Comparison of ENCODE assay signal across 9 cellular contexts in the genomic region with DNA sequence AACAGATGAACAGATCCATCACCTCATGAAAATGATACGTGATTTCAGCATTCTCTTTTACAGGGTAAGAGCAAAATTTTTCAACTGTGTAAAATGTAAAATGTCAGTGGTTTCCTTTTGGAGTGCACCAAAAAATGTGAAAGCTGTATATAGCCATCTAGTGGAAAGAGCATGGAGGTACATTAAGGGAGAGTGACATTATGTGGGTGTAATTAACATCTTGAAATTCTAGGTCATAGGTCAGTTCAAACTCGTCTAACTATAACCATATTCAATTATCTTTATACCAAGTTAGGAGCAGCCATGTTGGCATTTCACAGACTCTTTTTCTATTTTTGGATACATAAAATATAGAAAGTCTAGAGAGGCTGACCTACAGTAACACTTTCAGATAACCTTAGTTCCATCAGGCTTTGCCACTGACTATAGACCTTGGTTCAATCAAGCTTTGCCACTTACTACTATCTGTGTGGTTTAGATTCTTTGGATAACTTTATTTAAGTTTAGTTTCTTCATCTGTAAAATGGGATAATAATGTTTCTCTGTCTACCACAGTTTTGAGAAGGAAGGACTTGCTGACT. TPM values are rescaled to one million over a fixed set of nuclear protein-coding genes. Genes with fewer than 3 reads are reported as not detected.
DNase-seq lines count a peak whose midpoint lies in the region; ATAC-seq and TF ChIP-seq lines count a peak whose summit lies in the region.
"Had no signal": no experiment of that assay in that cellular context is flagged by ENCODE, and none has a peak within 500 bp of the region (broad histone marks: within the 10 kb centered on the region; RNA-seq: fewer than 3 reads in every experiment).

No MANE protein-coding gene starts in this region.

- no peak overlapping the region for H2BK12ac ChIP-seq in H9 (ENCODE audit: insufficient read length, low read depth, low read length)

- H4K20me1 ChIP-seq in H9 (ENCODE audit: control insufficient read depth, insufficient read depth, insufficient read length) = no peaks in the 10 kb centered on the region

- H3K18ac ChIP-seq in H9 (ENCODE audit: insufficient read length, low read depth, low read length) = no peak overlapping the region

- DNase-seq in cardiac muscle cell (ENCODE audit: low read depth in 1 of 2, low spot score in 1 of 2) (peak; percentile 30 to 63), Right ventricle myocardium inferior (ENCODE audit: missing footprints) (no peak), H9 (no peak), Kasumi-1 (lab: John Stamatoyannopoulos, UW) (peak; percentile 74 to 87), left ventricle myocardium superior (no peak), midbrain (lab: John Stamatoyannopoulos, UW) (no peak)
- no peak for DNase-seq in activated T-helper 1 cell treated with anti-CD3 and anti-CD28 coated beads, Interleukin-12 subunit alpha, Interleukin-12 subunit beta, Interleukin-2, Interleukin-4 antibody, amounts not matched to agents 30 ng/mL and 10 ng/mL and 1 ng/mL, durations not matched to agents 14 hours and 24 hours and 36 hours (ENCODE audit: low spot score)
- no peak for DNase-seq in stimulated activated naive CD8-positive, alpha-beta T cell treated with anti-CD3 and anti-CD28 coated beads, Interleukin-15, amount 100 ng/mL, for 72 hours

- no peak overlapping the region for H4K5ac ChIP-seq in H9 (ENCODE audit: insufficient read length, low read depth, low read length)

- no peak overlapping the region for H2BK20ac ChIP-seq in H9 (ENCODE audit: low read depth, low read length, poor library complexity, severe bottlenecking)

- no peaks in the 10 kb centered on the region for H3K36me3 ChIP-seq in cardiac muscle cell

- no peaks in the 10 kb centered on the region for H3K27me3 Mint-ChIP-seq in H9 (ENCODE audit: low read depth)
- no peaks in the 10 kb centered on the region for H3K27me3 Mint-ChIP-seq in activated T-helper 1 cell treated with anti-CD3 and anti-CD28 coated beads, Interleukin-12 subunit alpha, Interleukin-12 subunit beta, Interleukin-2, Interleukin-4 antibody, amounts not matched to agents 30 ng/mL and 10 ng/mL and 1 ng/mL, durations not matched to agents 14 hours and 24 hours and 36 hours (ENCODE audit: insufficient read depth)
- no peaks in the 10 kb centered on the region for H3K27me3 Mint-ChIP-seq in stimulated activated naive CD8-positive, alpha-beta T cell treated with anti-CD3 and anti-CD28 coated beads, Interleukin-15, amount 100 ng/mL, for 72 hours
- H3K27me3 Mint-ChIP-seq: natural killer cell treated with Interleukin-12 subunit alpha and Interleukin-12 subunit beta and Interleukin-15 and Interleukin-18, amount 100 ng/mL, for 72 hours had no signal

- no peak overlapping the region for H2BK120ac ChIP-seq in H9 (ENCODE audit: low read depth, low read length, poor library complexity, severe bottlenecking)

- no peak overlapping the region for H2AK5ac ChIP-seq in H9 (ENCODE audit: insufficient read length, low read length)

- no peak overlapping the region for H3K23ac ChIP-seq in H9 (ENCODE audit: insufficient read length, low read depth, low read length)

- no peak overlapping the region for H3K4me2 ChIP-seq in H9 (ENCODE audit: insufficient read depth, insufficient read length, low read length)

- no peak overlapping the region for H3K14ac ChIP-seq in H9 (ENCODE audit: insufficient read depth, low read length)

- H3K79me2 ChIP-seq in H9 (ENCODE audit: insufficient read depth, low read length) = no peaks in the 10 kb centered on the region

- no peaks in the 10 kb centered on the region for H3K23me2 ChIP-seq in H9 (ENCODE audit: insufficient read length, low read depth, low read length, poor library complexity, severe bottlenecking)

- H4K91ac ChIP-seq in H9 (ENCODE audit: insufficient read length, low read depth, low read length) = no peak overlapping the region

- H3K27me3 ChIP-seq in cardiac muscle cell (no peaks in the 10 kb centered on the region), H9 (ENCODE audit: insufficient read depth, low read length) (no peaks in the 10 kb centered on the region)

- H3K4me3 ChIP-seq in cardiac muscle cell = no peak overlapping the region

- no peak overlapping the region for H3K4ac ChIP-seq in H9 (ENCODE audit: low read depth, low read length)

- no peak overlapping the region for H2AFZ ChIP-seq in H9 (ENCODE audit: low read length)

- no peak overlapping the region for H4K8ac ChIP-seq in H9 (replicated peaks; ENCODE audit: insufficient read length, low read depth, low read length)

- no peaks in the 10 kb centered on the region for H3K79me1 ChIP-seq in H9 (ENCODE audit: insufficient read depth, low read depth, low read length, poor library complexity, severe bottlenecking)

- no peak overlapping the region for H2BK5ac ChIP-seq in H9 (ENCODE audit: insufficient read length, low read length)

- no peak overlapping the region for H3K27ac ChIP-seq in cardiac muscle cell
- no peak overlapping the region for H3K27ac ChIP-seq in H9 (ENCODE audit: insufficient read length, low read depth, low read length)

- ATAC-seq in Right ventricle myocardium inferior (no peak), left ventricle myocardium superior (peak; percentile 30)
- ATAC-seq in stimulated activated naive CD8-positive, alpha-beta T cell treated with anti-CD3 and anti-CD28 coated beads, Interleukin-15, amount 100 ng/mL, for 72 hours = peak; percentile 79

- no peak overlapping the region for H3K56ac ChIP-seq in H9 (ENCODE audit: insufficient read length, low read depth, low read length)

- H3T11ph ChIP-seq in H9 (ENCODE audit: low read length) = no peak overlapping the region

- H3K4me1 ChIP-seq in cardiac muscle cell (ENCODE audit: low read depth) (peaks cover 15% of the 10 kb centered on the region), H9 (ENCODE audit: insufficient read depth, low read length) (no peaks in the 10 kb centered on the region)

- peaks cover 7 to 23% (median 21%) of the 10 kb centered on the region in 3 experiments for H3K36me3 Mint-ChIP-seq in H9 (ENCODE audit: insufficient read depth in 1 of 3, low read depth in 3 of 3)
- H3K36me3 Mint-ChIP-seq in activated T-helper 1 cell treated with anti-CD3 and anti-CD28 coated beads, Interleukin-12 subunit alpha, Interleukin-12 subunit beta, Interleukin-2, Interleukin-4 antibody, amounts not matched to agents 30 ng/mL and 10 ng/mL and 1 ng/mL, durations not matched to agents 14 hours and 24 hours and 36 hours (ENCODE audit: low read depth) = peaks cover 18% of the 10 kb centered on the region
- H3K36me3 Mint-ChIP-seq: natural killer cell treated with Interleukin-12 subunit alpha and Interleukin-12 subunit beta and Interleukin-15 and Interleukin-18, amount 100 ng/mL, for 72 hours had no signal

- peak; percentile 74 for TF ChIP-seq CTCF in cardiac muscle cell (IDR thresholded peaks at IDR 0.05; ENCODE audit: low read depth, low read length)
- TF ChIP-seq CTCF in H9 (conservative IDR thresholded peaks at IDR 0.05) = peak; percentile 71

- no CpG with 5 or more reads among the region's 2 CpGs for WGBS in H9 (ENCODE audit: extremely low coverage, insufficient read length, low lambda C conversion rate)

- no peak overlapping the region for H3K27ac Mint-ChIP-seq in H9
- H3K27ac Mint-ChIP-seq in activated T-helper 1 cell treated with anti-CD3 and anti-CD28 coated beads, Interleukin-12 subunit alpha, Interleukin-12 subunit beta, Interleukin-2, Interleukin-4 antibody, amounts not matched to agents 30 ng/mL and 10 ng/mL and 1 ng/mL, durations not matched to agents 14 hours and 24 hours and 36 hours = peak overlapping the region; percentile 49
- H3K27ac Mint-ChIP-seq in stimulated activated naive CD8-positive, alpha-beta T cell treated with anti-CD3 and anti-CD28 coated beads, Interleukin-15, amount 100 ng/mL, for 72 hours = no peak overlapping the region
- H3K27ac Mint-ChIP-seq: natural killer cell treated with Interleukin-12 subunit alpha and Interleukin-12 subunit beta and Interleukin-15 and Interleukin-18, amount 100 ng/mL, for 72 hours had no signal

- no peak overlapping the region for H2BK15ac ChIP-seq in H9 (ENCODE audit: low read depth, low read length)

- no peak overlapping the region for H3K9ac ChIP-seq in H9 (ENCODE audit: extremely low read depth, insufficient read length, low read length)

- H3K4me1 Mint-ChIP-seq in H9 = no peaks in the 10 kb centered on the region
- H3K4me1 Mint-ChIP-seq in activated T-helper 1 cell treated with anti-CD3 and anti-CD28 coated beads, Interleukin-12 subunit alpha, Interleukin-12 subunit beta, Interleukin-2, Interleukin-4 antibody, amounts not matched to agents 30 ng/mL and 10 ng/mL and 1 ng/mL, durations not matched to agents 14 hours and 24 hours and 36 hours (ENCODE audit: low read depth) = peaks cover 25% of the 10 kb centered on the region
- H3K4me1 Mint-ChIP-seq in stimulated activated naive CD8-positive, alpha-beta T cell treated with anti-CD3 and anti-CD28 coated beads, Interleukin-15, amount 100 ng/mL, for 72 hours = peaks cover 8% of the 10 kb centered on the region

- intact Hi-C loops in Right ventricle myocardium inferior (cut with DNase I) (loop anchor here (5.0 kb wide), 1 partner anchor 88 kb away; no protein-coding TSS in a partner anchor), left ventricle myocardium superior (cut with micrococcal nuclease) (loop anchor here (10.0 kb wide), 1 partner anchor 95 kb away; no protein-coding TSS in a partner anchor)
- intact Hi-C loops in activated T-helper 1 cell treated with anti-CD3 and anti-CD28 coated beads, Interleukin-12 subunit alpha, Interleukin-12 subunit beta, Interleukin-2, Interleukin-4 antibody, amounts not matched to agents 30 ng/mL and 10 ng/mL and 1 ng/mL, durations not matched to agents 14 hours and 24 hours and 36 hours (cut with micrococcal nuclease) = loop anchor here (1.0 to 10.0 kb wide), 8 partner anchors 31 to 1021 kb away; partner anchors contain the start of genes NEIL3, SPCS3 and VEGFC

- H3K9me3 ChIP-seq in cardiac muscle cell (ENCODE audit: low read depth) = no peaks in the 10 kb centered on the region
- H3K9me3 ChIP-seq in H9 (ENCODE audit: control insufficient read depth, low read depth, low read length) = no peaks in the 10 kb centered on the region

- H3K9me3 Mint-ChIP-seq in H9 = no peaks in the 10 kb centered on the region
- no peaks in the 10 kb centered on the region for H3K9me3 Mint-ChIP-seq in activated T-helper 1 cell treated with anti-CD3 and anti-CD28 coated beads, Interleukin-12 subunit alpha, Interleukin-12 subunit beta, Interleukin-2, Interleukin-4 antibody, amounts not matched to agents 30 ng/mL and 10 ng/mL and 1 ng/mL, durations not matched to agents 14 hours and 24 hours and 36 hours
- H3K9me3 Mint-ChIP-seq in stimulated activated naive CD8-positive, alpha-beta T cell treated with anti-CD3 and anti-CD28 coated beads, Interleukin-15, amount 100 ng/mL, for 72 hours = no peaks in the 10 kb centered on the region
- H3K9me3 Mint-ChIP-seq: natural killer cell treated with Interleukin-12 subunit alpha and Interleukin-12 subunit beta and Interleukin-15 and Interleukin-18, amount 100 ng/mL, for 72 hours had no signal

- no peak overlapping the region for H3K4me3 Mint-ChIP-seq in H9
- H3K4me3 Mint-ChIP-seq in activated T-helper 1 cell treated with anti-CD3 and anti-CD28 coated beads, Interleukin-12 subunit alpha, Interleukin-12 subunit beta, Interleukin-2, Interleukin-4 antibody, amounts not matched to agents 30 ng/mL and 10 ng/mL and 1 ng/mL, durations not matched to agents 14 hours and 24 hours and 36 hours = no peak overlapping the region
- no peak overlapping the region for H3K4me3 Mint-ChIP-seq in stimulated activated naive CD8-positive, alpha-beta T cell treated with anti-CD3 and anti-CD28 coated beads, Interleukin-15, amount 100 ng/mL, for 72 hours
- H3K4me3 Mint-ChIP-seq: natural killer cell treated with Interleukin-12 subunit alpha and Interleukin-12 subunit beta and Interleukin-15 and Interleukin-18, amount 100 ng/mL, for 72 hours had no signal

RNA-seq across cellular contexts. Expression of gene NEIL3, which starts 30.2 kb away (rescaled TPM):
- 1.9 and 7.4 TPM in 2 replicates for total RNA-seq in cardiac muscle cell
- 2.0 and 11.2 TPM in 2 replicates for polyA plus RNA-seq in cardiac muscle cell
- 0.16 TPM for total RNA-seq in Right ventricle myocardium inferior
- 6.3 and 8.3 TPM in 2 replicates for total RNA-seq in H9 (2021)
- total RNA-seq in activated T-helper 1 cell treated with anti-CD3 and anti-CD28 coated beads, Interleukin-12 subunit alpha, Interleukin-12 subunit beta, Interleukin-2, Interleukin-4 antibody, amounts not matched to agents 30 ng/mL and 10 ng/mL and 1 ng/mL, durations not matched to agents 14 hours and 24 hours and 36 hours = 12.9 and 13.6 TPM in 2 replicates
- total RNA-seq in left ventricle myocardium superior = 0.10 TPM

Comparison
In these comparisons a context has a peak if more than half of its experiments do, and no peak if none do; other contexts are left out.
1. DNase-seq: peak in cardiac muscle cell (2 of 2) and Kasumi-1 (2 of 2); none in Right ventricle myocardium inferior (single experiment), H9 (single experiment), activated T-helper 1 cell treated with anti-CD3 and anti-CD28 coated beads, Interleukin-12 subunit alpha, Interleukin-12 subunit beta, Interleukin-2, Interleukin-4 antibody, amounts not matched to agents 30 ng/mL and 10 ng/mL and 1 ng/mL, durations not matched to agents 14 hours and 24 hours and 36 hours (single experiment), left ventricle myocardium superior (single experiment), stimulated activated naive CD8-positive, alpha-beta T cell treated with anti-CD3 and anti-CD28 coated beads, Interleukin-15, amount 100 ng/mL, for 72 hours (0 of 2) and midbrain (single experiment).